Comparison of ENCODE assay signal across 8 cellular contexts in genomic region chr15:50353999-50354837, GRCh38. TPM values are rescaled to one million over a fixed set of nuclear protein-coding genes. Genes with fewer than 3 reads are reported as not detected.
DNase-seq lines count a peak whose midpoint lies in the region; ATAC-seq and TF ChIP-seq lines count a peak whose summit lies in the region.

No MANE protein-coding gene starts in this region.

- TF ChIP-seq POLR2A in GM18505 (IDR thresholded peaks at IDR 0.05; ENCODE audit: borderline replicate concordance, extremely low read depth, insufficient read depth, insufficient read length): peak; percentile 82

- ATAC-seq in GM18505 (IDR thresholded peaks at IDR 0.05; ENCODE audit: unreplicated experiment) (peak; percentile 30), HG03025 (IDR thresholded peaks at IDR 0.05; ENCODE audit: low FRiP score, unreplicated experiment) (peak; percentile 31), mucosa of descending colon (peak; percentile 66)

- H3K4me1 ChIP-seq in mucosa of descending colon (ENCODE audit: low read depth): peaks cover 30% of the 10 kb centered on the region

- H3K36me3 ChIP-seq in mucosa of descending colon (ENCODE audit: low read depth): no peaks in the 10 kb centered on the region

- peak overlapping the region; percentile 99 for H3K4me3 ChIP-seq in mucosa of descending colon

- no peaks in the 10 kb centered on the region for H3K9me3 ChIP-seq in mucosa of descending colon

- TF ChIP-seq CTCF in mucosa of descending colon (IDR thresholded peaks at IDR 0.05): no peak

- intact Hi-C loops in mucosa of descending colon (cut with DNase I, micrococcal nuclease): no loop called here

- peak; percentile 65 for DNase-seq in A172 (ENCODE audit: low spot score)
- peak; percentile 83 for DNase-seq in NCI-H82 treated with DMSO at 0.1 percent for 48 hours (lab: John Stamatoyannopoulos, UW; ENCODE audit: unreplicated experiment)
- DNase-seq in activated T-cell treated with anti-CD3 and anti-CD28 coated beads for 1 hour (ENCODE audit: low read depth): peak; percentile 29
- DNase-seq in epidermal melanocyte (ENCODE audit: insufficient read length, low spot score): peak; percentile 68
- DNase-seq in mucosa of descending colon: peak; percentile 67 to 74 (median 71)
- peak; percentile 25 to 27 for DNase-seq in stimulated activated CD8-positive, alpha-beta memory T cell treated with anti-CD3 and anti-CD28 coated beads, Interleukin-4, amount 100 ng/mL, for 1 hour (ENCODE audit: low read depth in 2 of 2, low spot score in 1 of 2)

RNA-seq across cellular contexts. Expression of gene GABPB1, which starts 0.8 kb away (rescaled TPM):
- 54.0 and 60.7 TPM in 2 replicates for total RNA-seq in A172 (2014; rRNA removed; shearing (Covaris generic))
- total RNA-seq in mucosa of descending colon: 10 to 100 TPM in 2 of 3 donors, 1 to 10 TPM in 1; 10.0 to 15.6 (median 12.3) TPM

Comparison
In these comparisons a context has a peak if more than half of its experiments do, and no peak if none do; other contexts are left out.
1. Peak in every context shown above with its lines: DNase-seq, ATAC-seq and H3K4me3 ChIP-seq.
2. DNase-seq: peak in every context shown above with its lines; median percentile 83 in NCI-H82 treated with DMSO at 0.1 percent for 48 hours; 71 in mucosa of descending colon; 68 in epidermal melanocyte; 65 in A172; 29 in activated T-cell treated with anti-CD3 and anti-CD28 coated beads for 1 hour; 26 in stimulated activated CD8-positive, alpha-beta memory T cell treated with anti-CD3 and anti-CD28 coated beads, Interleukin-4, amount 100 ng/mL, for 1 hour.